In the genomic region with DNA sequence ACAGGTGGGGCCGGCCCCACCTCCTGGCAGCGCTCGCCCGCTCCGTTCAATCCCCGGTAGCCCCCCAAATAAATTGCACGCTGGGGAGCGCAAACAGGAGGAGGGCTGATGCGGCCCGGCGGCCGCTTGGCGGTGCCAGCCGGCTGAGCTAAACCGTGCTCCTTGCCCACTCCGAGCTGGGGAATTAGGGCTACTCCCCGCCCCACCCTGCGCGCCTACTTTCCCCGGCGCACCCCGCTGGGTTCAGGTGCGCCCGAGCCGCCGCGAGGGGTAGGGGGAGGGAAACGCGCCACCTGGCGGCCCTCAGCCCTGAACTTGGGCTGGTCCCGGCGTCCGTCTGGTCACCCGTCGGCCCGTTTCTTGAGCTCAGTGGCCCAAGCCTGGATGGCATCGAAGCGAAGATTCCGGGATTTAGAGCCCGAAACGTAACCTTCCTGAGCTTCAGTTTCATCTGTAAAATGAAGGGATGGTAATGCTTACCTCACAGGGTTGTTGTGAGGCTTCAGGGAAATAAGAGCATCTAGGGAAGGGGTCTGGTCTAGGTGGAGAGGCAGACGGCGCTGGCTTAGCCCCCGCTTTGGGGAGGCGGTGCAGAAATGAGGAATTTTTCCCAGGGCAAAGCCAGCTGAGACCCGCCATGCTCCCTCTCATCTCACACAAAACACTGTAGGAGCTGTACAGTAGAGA, we compare ENCODE assay signal across 1 cellular context.
TF ChIP-seq lines count a peak whose summit lies in the region.

No MANE protein-coding gene starts in this region.

TF ChIP-seq in HepG2, 621 proteins besides CTCF, POLR2A, EP300 and RAD21 (continued from another document and continues in another):
- no peak for TF ChIP-seq MBD4 (IDR thresholded peaks at IDR 0.05; ENCODE audit: borderline replicate concordance, low read length)
- TF ChIP-seq, protein P1, sequence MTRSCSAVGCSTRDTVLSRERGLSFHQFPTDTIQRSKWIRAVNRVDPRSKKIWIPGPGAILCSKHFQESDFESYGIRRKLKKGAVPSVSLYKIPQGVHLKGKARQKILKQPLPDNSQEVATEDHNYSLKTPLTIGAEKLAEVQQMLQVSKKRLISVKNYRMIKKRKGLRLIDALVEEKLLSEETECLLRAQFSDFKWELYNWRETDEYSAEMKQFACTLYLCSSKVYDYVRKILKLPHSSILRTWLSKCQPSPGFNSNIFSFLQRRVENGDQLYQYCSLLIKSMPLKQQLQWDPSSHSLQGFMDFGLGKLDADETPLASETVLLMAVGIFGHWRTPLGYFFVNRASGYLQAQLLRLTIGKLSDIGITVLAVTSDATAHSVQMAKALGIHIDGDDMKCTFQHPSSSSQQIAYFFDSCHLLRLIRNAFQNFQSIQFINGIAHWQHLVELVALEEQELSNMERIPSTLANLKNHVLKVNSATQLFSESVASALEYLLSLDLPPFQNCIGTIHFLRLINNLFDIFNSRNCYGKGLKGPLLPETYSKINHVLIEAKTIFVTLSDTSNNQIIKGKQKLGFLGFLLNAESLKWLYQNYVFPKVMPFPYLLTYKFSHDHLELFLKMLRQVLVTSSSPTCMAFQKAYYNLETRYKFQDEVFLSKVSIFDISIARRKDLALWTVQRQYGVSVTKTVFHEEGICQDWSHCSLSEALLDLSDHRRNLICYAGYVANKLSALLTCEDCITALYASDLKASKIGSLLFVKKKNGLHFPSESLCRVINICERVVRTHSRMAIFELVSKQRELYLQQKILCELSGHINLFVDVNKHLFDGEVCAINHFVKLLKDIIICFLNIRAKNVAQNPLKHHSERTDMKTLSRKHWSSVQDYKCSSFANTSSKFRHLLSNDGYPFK (CRISPR knock-in tag; IDR thresholded peaks at IDR 0.05; ENCODE audit: borderline replicate concordance) = peak; percentile 55; the same call in 1 of the 2 replicates
- TF ChIP-seq, protein P2, sequence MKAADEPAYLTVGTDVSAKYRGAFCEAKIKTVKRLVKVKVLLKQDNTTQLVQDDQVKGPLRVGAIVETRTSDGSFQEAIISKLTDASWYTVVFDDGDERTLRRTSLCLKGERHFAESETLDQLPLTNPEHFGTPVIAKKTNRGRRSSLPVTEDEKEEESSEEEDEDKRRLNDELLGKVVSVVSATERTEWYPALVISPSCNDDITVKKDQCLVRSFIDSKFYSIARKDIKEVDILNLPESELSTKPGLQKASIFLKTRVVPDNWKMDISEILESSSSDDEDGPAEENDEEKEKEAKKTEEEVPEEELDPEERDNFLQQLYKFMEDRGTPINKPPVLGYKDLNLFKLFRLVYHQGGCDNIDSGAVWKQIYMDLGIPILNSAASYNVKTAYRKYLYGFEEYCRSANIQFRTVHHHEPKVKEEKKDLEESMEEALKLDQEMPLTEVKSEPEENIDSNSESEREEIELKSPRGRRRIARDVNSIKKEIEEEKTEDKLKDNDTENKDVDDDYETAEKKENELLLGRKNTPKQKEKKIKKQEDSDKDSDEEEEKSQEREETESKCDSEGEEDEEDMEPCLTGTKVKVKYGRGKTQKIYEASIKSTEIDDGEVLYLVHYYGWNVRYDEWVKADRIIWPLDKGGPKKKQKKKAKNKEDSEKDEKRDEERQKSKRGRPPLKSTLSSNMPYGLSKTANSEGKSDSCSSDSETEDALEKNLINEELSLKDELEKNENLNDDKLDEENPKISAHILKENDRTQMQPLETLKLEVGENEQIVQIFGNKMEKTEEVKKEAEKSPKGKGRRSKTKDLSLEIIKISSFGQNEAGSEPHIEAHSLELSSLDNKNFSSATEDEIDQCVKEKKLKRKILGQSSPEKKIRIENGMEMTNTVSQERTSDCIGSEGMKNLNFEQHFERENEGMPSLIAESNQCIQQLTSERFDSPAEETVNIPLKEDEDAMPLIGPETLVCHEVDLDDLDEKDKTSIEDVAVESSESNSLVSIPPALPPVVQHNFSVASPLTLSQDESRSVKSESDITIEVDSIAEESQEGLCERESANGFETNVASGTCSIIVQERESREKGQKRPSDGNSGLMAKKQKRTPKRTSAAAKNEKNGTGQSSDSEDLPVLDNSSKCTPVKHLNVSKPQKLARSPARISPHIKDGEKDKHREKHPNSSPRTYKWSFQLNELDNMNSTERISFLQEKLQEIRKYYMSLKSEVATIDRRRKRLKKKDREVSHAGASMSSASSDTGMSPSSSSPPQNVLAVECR (CRISPR knock-in tag; IDR thresholded peaks at IDR 0.05; ENCODE audit: borderline replicate concordance) = no peak
- TF ChIP-seq NCOA5 (CRISPR knock-in tag; IDR thresholded peaks at IDR 0.05) = no peak
- no peak for TF ChIP-seq ZNF235 (CRISPR knock-in tag; IDR thresholded peaks at IDR 0.05; ENCODE audit: borderline replicate concordance)
- no peak for TF ChIP-seq MLLT10 (CRISPR knock-in tag; IDR thresholded peaks at IDR 0.05)
- no peak for TF ChIP-seq NFE2L1 (CRISPR knock-in tag; IDR thresholded peaks at IDR 0.05; ENCODE audit: borderline replicate concordance)
- TF ChIP-seq, protein P3, sequence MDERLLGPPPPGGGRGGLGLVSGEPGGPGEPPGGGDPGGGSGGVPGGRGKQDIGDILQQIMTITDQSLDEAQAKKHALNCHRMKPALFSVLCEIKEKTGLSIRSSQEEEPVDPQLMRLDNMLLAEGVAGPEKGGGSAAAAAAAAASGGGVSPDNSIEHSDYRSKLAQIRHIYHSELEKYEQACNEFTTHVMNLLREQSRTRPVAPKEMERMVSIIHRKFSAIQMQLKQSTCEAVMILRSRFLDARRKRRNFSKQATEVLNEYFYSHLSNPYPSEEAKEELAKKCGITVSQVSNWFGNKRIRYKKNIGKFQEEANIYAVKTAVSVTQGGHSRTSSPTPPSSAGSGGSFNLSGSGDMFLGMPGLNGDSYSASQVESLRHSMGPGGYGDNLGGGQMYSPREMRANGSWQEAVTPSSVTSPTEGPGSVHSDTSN (CRISPR knock-in tag; IDR thresholded peaks at IDR 0.05) = no peak
- peak; percentile 62; the same call in 1 of the 2 replicates for TF ChIP-seq DR1 (CRISPR knock-in tag; IDR thresholded peaks at IDR 0.05)
- no peak for TF ChIP-seq IKZF1 (IDR thresholded peaks at IDR 0.05)
- TF ChIP-seq PHB2 (IDR thresholded peaks at IDR 0.05; ENCODE audit: partially characterized antibody) = no peak
- no peak for TF ChIP-seq TOPORS (CRISPR knock-in tag; IDR thresholded peaks at IDR 0.05)
- no peak for TF ChIP-seq ZNF75D (CRISPR knock-in tag; IDR thresholded peaks at IDR 0.05; ENCODE audit: borderline replicate concordance)
- TF ChIP-seq, protein P4, sequence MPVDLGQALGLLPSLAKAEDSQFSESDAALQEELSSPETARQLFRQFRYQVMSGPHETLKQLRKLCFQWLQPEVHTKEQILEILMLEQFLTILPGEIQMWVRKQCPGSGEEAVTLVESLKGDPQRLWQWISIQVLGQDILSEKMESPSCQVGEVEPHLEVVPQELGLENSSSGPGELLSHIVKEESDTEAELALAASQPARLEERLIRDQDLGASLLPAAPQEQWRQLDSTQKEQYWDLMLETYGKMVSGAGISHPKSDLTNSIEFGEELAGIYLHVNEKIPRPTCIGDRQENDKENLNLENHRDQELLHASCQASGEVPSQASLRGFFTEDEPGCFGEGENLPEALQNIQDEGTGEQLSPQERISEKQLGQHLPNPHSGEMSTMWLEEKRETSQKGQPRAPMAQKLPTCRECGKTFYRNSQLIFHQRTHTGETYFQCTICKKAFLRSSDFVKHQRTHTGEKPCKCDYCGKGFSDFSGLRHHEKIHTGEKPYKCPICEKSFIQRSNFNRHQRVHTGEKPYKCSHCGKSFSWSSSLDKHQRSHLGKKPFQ (CRISPR knock-in tag; IDR thresholded peaks at IDR 0.05; ENCODE audit: insufficient replicate concordance) = no peak
- peak; percentile 72; the same call in 1 of the 2 replicates for TF ChIP-seq ARNT2 (CRISPR knock-in tag; IDR thresholded peaks at IDR 0.05; ENCODE audit: low read depth)
- TF ChIP-seq, protein P5, sequence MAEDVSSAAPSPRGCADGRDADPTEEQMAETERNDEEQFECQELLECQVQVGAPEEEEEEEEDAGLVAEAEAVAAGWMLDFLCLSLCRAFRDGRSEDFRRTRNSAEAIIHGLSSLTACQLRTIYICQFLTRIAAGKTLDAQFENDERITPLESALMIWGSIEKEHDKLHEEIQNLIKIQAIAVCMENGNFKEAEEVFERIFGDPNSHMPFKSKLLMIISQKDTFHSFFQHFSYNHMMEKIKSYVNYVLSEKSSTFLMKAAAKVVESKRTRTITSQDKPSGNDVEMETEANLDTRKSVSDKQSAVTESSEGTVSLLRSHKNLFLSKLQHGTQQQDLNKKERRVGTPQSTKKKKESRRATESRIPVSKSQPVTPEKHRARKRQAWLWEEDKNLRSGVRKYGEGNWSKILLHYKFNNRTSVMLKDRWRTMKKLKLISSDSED (CRISPR knock-in tag; IDR thresholded peaks at IDR 0.05) = no peak
- no peak for TF ChIP-seq ZBTB42 (CRISPR knock-in tag; IDR thresholded peaks at IDR 0.05)
- TF ChIP-seq ZNF775 (CRISPR knock-in tag; IDR thresholded peaks at IDR 0.05; ENCODE audit: borderline replicate concordance) = no peak
- TF ChIP-seq, protein P6, sequence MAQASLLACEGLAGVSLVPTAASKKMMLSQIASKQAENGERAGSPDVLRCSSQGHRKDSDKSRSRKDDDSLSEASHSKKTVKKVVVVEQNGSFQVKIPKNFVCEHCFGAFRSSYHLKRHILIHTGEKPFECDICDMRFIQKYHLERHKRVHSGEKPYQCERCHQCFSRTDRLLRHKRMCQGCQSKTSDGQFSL (CRISPR knock-in tag; IDR thresholded peaks at IDR 0.05) = peak; percentile 67
- TF ChIP-seq ZNF264 (CRISPR knock-in tag; IDR thresholded peaks at IDR 0.05) = peak; percentile 40; the same call in 1 of the 2 replicates
- no peak for TF ChIP-seq CBX1 (IDR thresholded peaks at IDR 0.05; ENCODE audit: low read depth)
- no peak; the same call in 2 of the 3 replicates for TF ChIP-seq MXI1 (IDR thresholded peaks at IDR 0.05; ENCODE audit: borderline replicate concordance, low read depth, low read length)
- TF ChIP-seq ESRRA (CRISPR knock-in tag; IDR thresholded peaks at IDR 0.05; ENCODE audit: low read depth) = no peak
- TF ChIP-seq, protein P7, sequence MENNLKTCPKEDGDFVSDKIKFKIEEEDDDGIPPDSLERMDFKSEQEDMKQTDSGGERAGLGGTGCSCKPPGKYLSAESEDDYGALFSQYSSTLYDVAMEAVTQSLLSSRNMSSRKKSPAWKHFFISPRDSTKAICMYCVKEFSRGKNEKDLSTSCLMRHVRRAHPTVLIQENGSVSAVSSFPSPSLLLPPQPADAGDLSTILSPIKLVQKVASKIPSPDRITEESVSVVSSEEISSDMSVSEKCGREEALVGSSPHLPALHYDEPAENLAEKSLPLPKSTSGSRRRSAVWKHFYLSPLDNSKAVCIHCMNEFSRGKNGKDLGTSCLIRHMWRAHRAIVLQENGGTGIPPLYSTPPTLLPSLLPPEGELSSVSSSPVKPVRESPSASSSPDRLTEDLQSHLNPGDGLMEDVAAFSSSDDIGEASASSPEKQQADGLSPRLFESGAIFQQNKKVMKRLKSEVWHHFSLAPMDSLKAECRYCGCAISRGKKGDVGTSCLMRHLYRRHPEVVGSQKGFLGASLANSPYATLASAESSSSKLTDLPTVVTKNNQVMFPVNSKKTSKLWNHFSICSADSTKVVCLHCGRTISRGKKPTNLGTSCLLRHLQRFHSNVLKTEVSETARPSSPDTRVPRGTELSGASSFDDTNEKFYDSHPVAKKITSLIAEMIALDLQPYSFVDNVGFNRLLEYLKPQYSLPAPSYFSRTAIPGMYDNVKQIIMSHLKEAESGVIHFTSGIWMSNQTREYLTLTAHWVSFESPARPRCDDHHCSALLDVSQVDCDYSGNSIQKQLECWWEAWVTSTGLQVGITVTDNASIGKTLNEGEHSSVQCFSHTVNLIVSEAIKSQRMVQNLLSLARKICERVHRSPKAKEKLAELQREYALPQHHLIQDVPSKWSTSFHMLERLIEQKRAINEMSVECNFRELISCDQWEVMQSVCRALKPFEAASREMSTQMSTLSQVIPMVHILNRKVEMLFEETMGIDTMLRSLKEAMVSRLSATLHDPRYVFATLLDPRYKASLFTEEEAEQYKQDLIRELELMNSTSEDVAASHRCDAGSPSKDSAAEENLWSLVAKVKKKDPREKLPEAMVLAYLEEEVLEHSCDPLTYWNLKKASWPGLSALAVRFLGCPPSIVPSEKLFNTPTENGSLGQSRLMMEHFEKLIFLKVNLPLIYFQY (CRISPR knock-in tag; IDR thresholded peaks at IDR 0.05; ENCODE audit: borderline replicate concordance) = peak; percentile 72; the same call in 1 of the 2 replicates
- TF ChIP-seq, protein P8, sequence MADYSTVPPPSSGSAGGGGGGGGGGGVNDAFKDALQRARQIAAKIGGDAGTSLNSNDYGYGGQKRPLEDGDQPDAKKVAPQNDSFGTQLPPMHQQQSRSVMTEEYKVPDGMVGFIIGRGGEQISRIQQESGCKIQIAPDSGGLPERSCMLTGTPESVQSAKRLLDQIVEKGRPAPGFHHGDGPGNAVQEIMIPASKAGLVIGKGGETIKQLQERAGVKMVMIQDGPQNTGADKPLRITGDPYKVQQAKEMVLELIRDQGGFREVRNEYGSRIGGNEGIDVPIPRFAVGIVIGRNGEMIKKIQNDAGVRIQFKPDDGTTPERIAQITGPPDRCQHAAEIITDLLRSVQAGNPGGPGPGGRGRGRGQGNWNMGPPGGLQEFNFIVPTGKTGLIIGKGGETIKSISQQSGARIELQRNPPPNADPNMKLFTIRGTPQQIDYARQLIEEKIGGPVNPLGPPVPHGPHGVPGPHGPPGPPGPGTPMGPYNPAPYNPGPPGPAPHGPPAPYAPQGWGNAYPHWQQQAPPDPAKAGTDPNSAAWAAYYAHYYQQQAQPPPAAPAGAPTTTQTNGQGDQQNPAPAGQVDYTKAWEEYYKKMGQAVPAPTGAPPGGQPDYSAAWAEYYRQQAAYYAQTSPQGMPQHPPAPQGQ (CRISPR knock-in tag; IDR thresholded peaks at IDR 0.05; ENCODE audit: borderline replicate concordance) = no peak
- TF ChIP-seq NFE2L2 (IDR thresholded peaks at IDR 0.05; ENCODE audit: low read length) = no peak
- TF ChIP-seq TAF15 (IDR thresholded peaks at IDR 0.05; ENCODE audit: low read depth, low read length, poor library complexity, severe bottlenecking) = no peak
- TF ChIP-seq KAT7 (CRISPR knock-in tag; IDR thresholded peaks at IDR 0.05; ENCODE audit: borderline replicate concordance) = peak; percentile 53; the same call in 1 of the 2 replicates
- TF ChIP-seq KDM5A (IDR thresholded peaks at IDR 0.05; ENCODE audit: borderline replicate concordance, low read length) = no peak
- no peak for TF ChIP-seq ELF1 (CRISPR knock-in tag; IDR thresholded peaks at IDR 0.05)
- no peak for TF ChIP-seq ZNF556 (CRISPR knock-in tag; IDR thresholded peaks at IDR 0.05; ENCODE audit: borderline replicate concordance)
- TF ChIP-seq TOE1 (CRISPR knock-in tag; IDR thresholded peaks at IDR 0.05) = no peak; the same call in 1 of the 2 replicates
- no peak for TF ChIP-seq CENPX (CRISPR knock-in tag; IDR thresholded peaks at IDR 0.05)
- no peak for TF ChIP-seq SIN3A (IDR thresholded peaks at IDR 0.05; ENCODE audit: borderline replicate concordance, low read depth, low read length)
- TF ChIP-seq JDP2 (CRISPR knock-in tag; IDR thresholded peaks at IDR 0.05; ENCODE audit: borderline replicate concordance) = no peak
- TF ChIP-seq, protein P9, sequence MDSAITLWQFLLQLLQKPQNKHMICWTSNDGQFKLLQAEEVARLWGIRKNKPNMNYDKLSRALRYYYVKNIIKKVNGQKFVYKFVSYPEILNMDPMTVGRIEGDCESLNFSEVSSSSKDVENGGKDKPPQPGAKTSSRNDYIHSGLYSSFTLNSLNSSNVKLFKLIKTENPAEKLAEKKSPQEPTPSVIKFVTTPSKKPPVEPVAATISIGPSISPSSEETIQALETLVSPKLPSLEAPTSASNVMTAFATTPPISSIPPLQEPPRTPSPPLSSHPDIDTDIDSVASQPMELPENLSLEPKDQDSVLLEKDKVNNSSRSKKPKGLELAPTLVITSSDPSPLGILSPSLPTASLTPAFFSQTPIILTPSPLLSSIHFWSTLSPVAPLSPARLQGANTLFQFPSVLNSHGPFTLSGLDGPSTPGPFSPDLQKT (CRISPR knock-in tag; IDR thresholded peaks at IDR 0.05; ENCODE audit: borderline replicate concordance) = no peak
- no peak for TF ChIP-seq SMARCE1 (IDR thresholded peaks at IDR 0.05; ENCODE audit: borderline replicate concordance)
- 0 out of 2 replicates have a peak, but pooled peaks have one; percentile 16 for TF ChIP-seq CCDC6 (CRISPR knock-in tag; IDR thresholded peaks at IDR 0.05)
